Comparison of ENCODE assay signal across 1 cellular context in genomic region chr10:74150151-74151056, GRCh38.
TF ChIP-seq lines count a peak whose summit lies in the region.

A gene with protein sequence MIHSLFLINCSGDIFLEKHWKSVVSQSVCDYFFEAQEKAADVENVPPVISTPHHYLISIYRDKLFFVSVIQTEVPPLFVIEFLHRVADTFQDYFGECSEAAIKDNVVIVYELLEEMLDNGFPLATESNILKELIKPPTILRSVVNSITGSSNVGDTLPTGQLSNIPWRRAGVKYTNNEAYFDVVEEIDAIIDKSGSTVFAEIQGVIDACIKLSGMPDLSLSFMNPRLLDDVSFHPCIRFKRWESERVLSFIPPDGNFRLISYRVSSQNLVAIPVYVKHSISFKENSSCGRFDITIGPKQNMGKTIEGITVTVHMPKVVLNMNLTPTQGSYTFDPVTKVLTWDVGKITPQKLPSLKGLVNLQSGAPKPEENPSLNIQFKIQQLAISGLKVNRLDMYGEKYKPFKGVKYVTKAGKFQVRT (minus strand): TSS chr10:74150828. CDS start chr10:74138379, 12,449 bp downstream.

TF ChIP-seq in K562, 482 proteins besides CTCF, POLR2A, EP300 and RAD21 (continued from another document and continues in another):
- TF ChIP-seq, protein P1, sequence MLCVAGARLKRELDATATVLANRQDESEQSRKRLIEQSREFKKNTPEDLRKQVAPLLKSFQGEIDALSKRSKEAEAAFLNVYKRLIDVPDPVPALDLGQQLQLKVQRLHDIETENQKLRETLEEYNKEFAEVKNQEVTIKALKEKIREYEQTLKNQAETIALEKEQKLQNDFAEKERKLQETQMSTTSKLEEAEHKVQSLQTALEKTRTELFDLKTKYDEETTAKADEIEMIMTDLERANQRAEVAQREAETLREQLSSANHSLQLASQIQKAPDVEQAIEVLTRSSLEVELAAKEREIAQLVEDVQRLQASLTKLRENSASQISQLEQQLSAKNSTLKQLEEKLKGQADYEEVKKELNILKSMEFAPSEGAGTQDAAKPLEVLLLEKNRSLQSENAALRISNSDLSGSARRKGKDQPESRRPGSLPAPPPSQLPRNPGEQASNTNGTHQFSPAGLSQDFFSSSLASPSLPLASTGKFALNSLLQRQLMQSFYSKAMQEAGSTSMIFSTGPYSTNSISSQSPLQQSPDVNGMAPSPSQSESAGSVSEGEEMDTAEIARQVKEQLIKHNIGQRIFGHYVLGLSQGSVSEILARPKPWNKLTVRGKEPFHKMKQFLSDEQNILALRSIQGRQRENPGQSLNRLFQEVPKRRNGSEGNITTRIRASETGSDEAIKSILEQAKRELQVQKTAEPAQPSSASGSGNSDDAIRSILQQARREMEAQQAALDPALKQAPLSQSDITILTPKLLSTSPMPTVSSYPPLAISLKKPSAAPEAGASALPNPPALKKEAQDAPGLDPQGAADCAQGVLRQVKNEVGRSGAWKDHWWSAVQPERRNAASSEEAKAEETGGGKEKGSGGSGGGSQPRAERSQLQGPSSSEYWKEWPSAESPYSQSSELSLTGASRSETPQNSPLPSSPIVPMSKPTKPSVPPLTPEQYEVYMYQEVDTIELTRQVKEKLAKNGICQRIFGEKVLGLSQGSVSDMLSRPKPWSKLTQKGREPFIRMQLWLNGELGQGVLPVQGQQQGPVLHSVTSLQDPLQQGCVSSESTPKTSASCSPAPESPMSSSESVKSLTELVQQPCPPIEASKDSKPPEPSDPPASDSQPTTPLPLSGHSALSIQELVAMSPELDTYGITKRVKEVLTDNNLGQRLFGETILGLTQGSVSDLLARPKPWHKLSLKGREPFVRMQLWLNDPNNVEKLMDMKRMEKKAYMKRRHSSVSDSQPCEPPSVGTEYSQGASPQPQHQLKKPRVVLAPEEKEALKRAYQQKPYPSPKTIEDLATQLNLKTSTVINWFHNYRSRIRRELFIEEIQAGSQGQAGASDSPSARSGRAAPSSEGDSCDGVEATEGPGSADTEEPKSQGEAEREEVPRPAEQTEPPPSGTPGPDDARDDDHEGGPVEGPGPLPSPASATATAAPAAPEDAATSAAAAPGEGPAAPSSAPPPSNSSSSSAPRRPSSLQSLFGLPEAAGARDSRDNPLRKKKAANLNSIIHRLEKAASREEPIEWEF (CRISPR knock-in tag; IDR thresholded peaks at IDR 0.05): no peak
- TF ChIP-seq ZNF655 (CRISPR knock-in tag; IDR thresholded peaks at IDR 0.05) (no peak), FOXP4 (CRISPR knock-in tag; IDR thresholded peaks at IDR 0.05; ENCODE audit: borderline replicate concordance) (0 out of 2 replicates have a peak, but pooled peaks have one; percentile 58), ZNF444 (CRISPR knock-in tag; IDR thresholded peaks at IDR 0.05) (no peak), ZNF778 (CRISPR knock-in tag; IDR thresholded peaks at IDR 0.05) (no peak), HNRNPL (IDR thresholded peaks at IDR 0.05; ENCODE audit: low read depth, low read length) (no peak), MLX (CRISPR knock-in tag; conservative IDR thresholded peaks at IDR 0.05) (no peak), SRSF9 (IDR thresholded peaks at IDR 0.05; ENCODE audit: borderline replicate concordance, low read depth, low read length) (no peak), PHF21A (IDR thresholded peaks at IDR 0.05; ENCODE audit: borderline replicate concordance, low read depth) (no peak), ZNF609 (CRISPR knock-in tag; IDR thresholded peaks at IDR 0.05; ENCODE audit: borderline replicate concordance) (no peak), NR2C2 (CRISPR knock-in tag; IDR thresholded peaks at IDR 0.05) (no peak), NR2C2 (tag; IDR thresholded peaks at IDR 0.05) (peak; percentile 38; the same call in 1 of the 2 replicates), SREBF1 (IDR thresholded peaks at IDR 0.05; ENCODE audit: borderline replicate concordance, low read depth, low read length) (peak; percentile 34; the same call in 1 of the 2 replicates), RNF2 (IDR thresholded peaks at IDR 0.05) (no peak), ZNF232 (CRISPR knock-in tag; IDR thresholded peaks at IDR 0.05) (no peak; the same call in 1 of the 2 replicates), SRSF3 (IDR thresholded peaks at IDR 0.05; ENCODE audit: insufficient read depth, low read length) (no peak)
- TF ChIP-seq, protein P2, sequence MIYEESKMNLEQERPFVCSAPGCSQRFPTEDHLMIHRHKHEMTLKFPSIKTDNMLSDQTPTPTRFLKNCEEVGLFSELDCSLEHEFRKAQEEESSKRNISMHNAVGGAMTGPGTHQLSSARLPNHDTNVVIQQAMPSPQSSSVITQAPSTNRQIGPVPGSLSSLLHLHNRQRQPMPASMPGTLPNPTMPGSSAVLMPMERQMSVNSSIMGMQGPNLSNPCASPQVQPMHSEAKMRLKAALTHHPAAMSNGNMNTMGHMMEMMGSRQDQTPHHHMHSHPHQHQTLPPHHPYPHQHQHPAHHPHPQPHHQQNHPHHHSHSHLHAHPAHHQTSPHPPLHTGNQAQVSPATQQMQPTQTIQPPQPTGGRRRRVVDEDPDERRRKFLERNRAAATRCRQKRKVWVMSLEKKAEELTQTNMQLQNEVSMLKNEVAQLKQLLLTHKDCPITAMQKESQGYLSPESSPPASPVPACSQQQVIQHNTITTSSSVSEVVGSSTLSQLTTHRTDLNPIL (CRISPR knock-in tag; IDR thresholded peaks at IDR 0.05): no peak
- TF ChIP-seq, protein P3, sequence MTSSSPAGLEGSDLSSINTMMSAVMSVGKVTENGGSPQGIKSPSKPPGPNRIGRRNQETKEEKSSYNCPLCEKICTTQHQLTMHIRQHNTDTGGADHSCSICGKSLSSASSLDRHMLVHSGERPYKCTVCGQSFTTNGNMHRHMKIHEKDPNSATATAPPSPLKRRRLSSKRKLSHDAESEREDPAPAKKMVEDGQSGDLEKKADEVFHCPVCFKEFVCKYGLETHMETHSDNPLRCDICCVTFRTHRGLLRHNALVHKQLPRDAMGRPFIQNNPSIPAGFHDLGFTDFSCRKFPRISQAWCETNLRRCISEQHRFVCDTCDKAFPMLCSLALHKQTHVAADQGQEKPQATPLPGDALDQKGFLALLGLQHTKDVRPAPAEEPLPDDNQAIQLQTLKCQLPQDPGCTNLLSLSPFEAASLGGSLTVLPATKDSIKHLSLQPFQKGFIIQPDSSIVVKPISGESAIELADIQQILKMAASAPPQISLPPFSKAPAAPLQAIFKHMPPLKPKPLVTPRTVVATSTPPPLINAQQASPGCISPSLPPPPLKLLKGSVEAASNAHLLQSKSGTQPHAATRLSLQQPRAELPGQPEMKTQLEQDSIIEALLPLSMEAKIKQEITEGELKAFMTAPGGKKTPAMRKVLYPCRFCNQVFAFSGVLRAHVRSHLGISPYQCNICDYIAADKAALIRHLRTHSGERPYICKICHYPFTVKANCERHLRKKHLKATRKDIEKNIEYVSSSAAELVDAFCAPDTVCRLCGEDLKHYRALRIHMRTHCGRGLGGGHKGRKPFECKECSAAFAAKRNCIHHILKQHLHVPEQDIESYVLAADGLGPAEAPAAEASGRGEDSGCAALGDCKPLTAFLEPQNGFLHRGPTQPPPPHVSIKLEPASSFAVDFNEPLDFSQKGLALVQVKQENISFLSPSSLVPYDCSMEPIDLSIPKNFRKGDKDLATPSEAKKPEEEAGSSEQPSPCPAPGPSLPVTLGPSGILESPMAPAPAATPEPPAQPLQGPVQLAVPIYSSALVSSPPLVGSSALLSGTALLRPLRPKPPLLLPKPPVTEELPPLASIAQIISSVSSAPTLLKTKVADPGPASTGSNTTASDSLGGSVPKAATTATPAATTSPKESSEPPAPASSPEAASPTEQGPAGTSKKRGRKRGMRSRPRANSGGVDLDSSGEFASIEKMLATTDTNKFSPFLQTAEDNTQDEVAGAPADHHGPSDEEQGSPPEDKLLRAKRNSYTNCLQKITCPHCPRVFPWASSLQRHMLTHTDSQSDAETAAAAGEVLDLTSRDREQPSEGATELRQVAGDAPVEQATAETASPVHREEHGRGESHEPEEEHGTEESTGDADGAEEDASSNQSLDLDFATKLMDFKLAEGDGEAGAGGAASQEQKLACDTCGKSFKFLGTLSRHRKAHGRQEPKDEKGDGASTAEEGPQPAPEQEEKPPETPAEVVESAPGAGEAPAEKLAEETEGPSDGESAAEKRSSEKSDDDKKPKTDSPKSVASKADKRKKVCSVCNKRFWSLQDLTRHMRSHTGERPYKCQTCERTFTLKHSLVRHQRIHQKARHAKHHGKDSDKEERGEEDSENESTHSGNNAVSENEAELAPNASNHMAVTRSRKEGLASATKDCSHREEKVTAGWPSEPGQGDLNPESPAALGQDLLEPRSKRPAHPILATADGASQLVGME (CRISPR knock-in tag; IDR thresholded peaks at IDR 0.05): 0 out of 2 replicates have a peak, but pooled peaks have one; percentile 14
- TF ChIP-seq, protein P4, sequence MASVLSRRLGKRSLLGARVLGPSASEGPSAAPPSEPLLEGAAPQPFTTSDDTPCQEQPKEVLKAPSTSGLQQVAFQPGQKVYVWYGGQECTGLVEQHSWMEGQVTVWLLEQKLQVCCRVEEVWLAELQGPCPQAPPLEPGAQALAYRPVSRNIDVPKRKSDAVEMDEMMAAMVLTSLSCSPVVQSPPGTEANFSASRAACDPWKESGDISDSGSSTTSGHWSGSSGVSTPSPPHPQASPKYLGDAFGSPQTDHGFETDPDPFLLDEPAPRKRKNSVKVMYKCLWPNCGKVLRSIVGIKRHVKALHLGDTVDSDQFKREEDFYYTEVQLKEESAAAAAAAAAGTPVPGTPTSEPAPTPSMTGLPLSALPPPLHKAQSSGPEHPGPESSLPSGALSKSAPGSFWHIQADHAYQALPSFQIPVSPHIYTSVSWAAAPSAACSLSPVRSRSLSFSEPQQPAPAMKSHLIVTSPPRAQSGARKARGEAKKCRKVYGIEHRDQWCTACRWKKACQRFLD (CRISPR knock-in tag; IDR thresholded peaks at IDR 0.05): no peak
- TF ChIP-seq, protein P5, sequence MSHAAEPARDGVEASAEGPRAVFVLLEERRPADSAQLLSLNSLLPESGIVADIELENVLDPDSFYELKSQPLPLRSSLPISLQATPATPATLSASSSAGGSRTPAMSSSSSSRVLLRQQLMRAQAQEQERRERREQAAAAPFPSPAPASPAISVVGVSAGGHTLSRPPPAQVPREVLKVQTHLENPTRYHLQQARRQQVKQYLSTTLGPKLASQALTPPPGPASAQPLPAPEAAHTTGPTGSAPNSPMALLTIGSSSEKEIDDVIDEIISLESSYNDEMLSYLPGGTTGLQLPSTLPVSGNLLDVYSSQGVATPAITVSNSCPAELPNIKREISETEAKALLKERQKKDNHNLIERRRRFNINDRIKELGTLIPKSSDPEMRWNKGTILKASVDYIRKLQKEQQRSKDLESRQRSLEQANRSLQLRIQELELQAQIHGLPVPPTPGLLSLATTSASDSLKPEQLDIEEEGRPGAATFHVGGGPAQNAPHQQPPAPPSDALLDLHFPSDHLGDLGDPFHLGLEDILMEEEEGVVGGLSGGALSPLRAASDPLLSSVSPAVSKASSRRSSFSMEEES (CRISPR knock-in tag; IDR thresholded peaks at IDR 0.05): no peak
